Comparison of ENCODE assay signal across 12 cellular contexts in genomic region chr13:91904597-91904996, GRCh38.
DNase-seq lines count a peak whose midpoint lies in the region; ATAC-seq, FAIRE-seq and TF ChIP-seq lines count a peak whose summit lies in the region.
"Had no signal": no experiment of that assay in that cellular context is flagged by ENCODE, and none has a peak within 500 bp of the region (broad histone marks: within the 10 kb centered on the region; RNA-seq: fewer than 3 reads in every experiment).

No MANE protein-coding gene starts in this region.

- H3K9ac ChIP-seq in HepG2 (ENCODE audit: insufficient read depth, low read depth, low read length) = no peak overlapping the region

- H3K27ac ChIP-seq in uterus (no peak overlapping the region), HepG2 (ENCODE audit: extremely low read length, insufficient read depth, low read length) (no peak overlapping the region)
- H3K27ac ChIP-seq: adrenal gland had no signal

- no peaks in the 10 kb centered on the region for H3K27me3 ChIP-seq in uterus
- no peaks in the 10 kb centered on the region for H3K27me3 ChIP-seq in HepG2 (ENCODE audit: control insufficient read depth in 1 of 2, insufficient read depth in 2 of 2, low read length in 2 of 2)
- H3K27me3 ChIP-seq: adrenal gland had no signal

- TF ChIP-seq CTCF in choroid plexus epithelial cell (conservative IDR thresholded peaks at IDR 0.05; ENCODE audit: low read depth, low read length) (no peak), uterus (IDR thresholded peaks at IDR 0.05) (no peak), HepG2 (CRISPR knock-in tag; IDR thresholded peaks at IDR 0.05) (no peak)

- no peak for TF ChIP-seq POLR2A in uterus (IDR thresholded peaks at IDR 0.05)
- TF ChIP-seq POLR2A in HepG2 (IDR thresholded peaks at IDR 0.05; ENCODE audit: insufficient read depth in 1 of 2, low read depth in 2 of 2, low read length in 2 of 2) = no peak

- CTCF ChIA-PET in HepG2 (lab: Yijun Ruan, JAX; ENCODE audit: low intra/inter-chr PET ratio, low total read pairs) = no interaction called here

- no peak for TF ChIP-seq RAD21 in HepG2 (CRISPR knock-in tag; IDR thresholded peaks at IDR 0.05)

- POLR2A ChIA-PET in HepG2 (lab: Yijun Ruan, JAX) = no interaction called here

- no peak overlapping the region for H3K4me3 ChIP-seq in choroid plexus epithelial cell (ENCODE audit: low read depth, low read length)
- no peak overlapping the region for H3K4me3 ChIP-seq in uterus
- no peak overlapping the region for H3K4me3 ChIP-seq in HepG2 (replicated peaks in 1 of 3; ENCODE audit: insufficient read depth in 1 of 3, low read depth in 2 of 3, low read length in 3 of 3)
- H3K4me3 ChIP-seq: adrenal gland had no signal

- H3K79me2 ChIP-seq in HepG2 (ENCODE audit: insufficient read depth, low read length) = no peaks in the 10 kb centered on the region

- ATAC-seq in GM18502 (IDR thresholded peaks at IDR 0.05; ENCODE audit: poor library complexity, unreplicated experiment) (peak; percentile 72), GM21529 (IDR thresholded peaks at IDR 0.05; ENCODE audit: unreplicated experiment) (peak; percentile 74), HG03280 (IDR thresholded peaks at IDR 0.05; ENCODE audit: unreplicated experiment) (peak; percentile 45), GM21576 (IDR thresholded peaks at IDR 0.05; ENCODE audit: unreplicated experiment) (no peak), HepG2 (no peak)

- no peak for TF ChIP-seq EP300 in HepG2 (IDR thresholded peaks at IDR 0.05; ENCODE audit: low read depth in 2 of 2, low read length in 2 of 2)
- TF ChIP-seq EP300 in HepG2 (CRISPR knock-in tag; IDR thresholded peaks at IDR 0.05; ENCODE audit: borderline replicate concordance) = no peak

- BruUV-seq in HepG2 (replicated peaks; lab: Mats Ljungman, UMichigan) = no TSS peak

- no peaks in the 10 kb centered on the region for H4K20me1 ChIP-seq in HepG2 (ENCODE audit: insufficient read depth, low read length)

- H3K9me3 ChIP-seq in uterus (no peaks in the 10 kb centered on the region), HepG2 (ENCODE audit: low read length) (no peaks in the 10 kb centered on the region)
- H3K9me3 ChIP-seq: adrenal gland had no signal

- no peak overlapping the region for H3K4me2 ChIP-seq in HepG2 (ENCODE audit: low read depth, low read length)

- WGBS in HepG2 (ENCODE audit: low lambda C conversion rate) = 0% methylated on average over 1 of the region's 1 CpG

- no peak for FAIRE-seq in HepG2 (lab: Jason Lieb, UNC)

- H3K36me3 ChIP-seq in uterus (no peaks in the 10 kb centered on the region), HepG2 (replicated peaks in 1 of 2; ENCODE audit: control insufficient read depth in 1 of 2, insufficient read depth in 2 of 2, low read length in 2 of 2) (no peaks in the 10 kb centered on the region)
- H3K36me3 ChIP-seq: adrenal gland had no signal

- peak; percentile 2 for DNase-seq in choroid plexus epithelial cell (ENCODE audit: low read depth)
- DNase-seq in AG20443 (ENCODE audit: low spot score) = no peak
- no peak for DNase-seq in uterus
- DNase-seq in HepG2 (ENCODE audit: low spot score) = no peak
- DNase-seq: adrenal gland; effector CD8-positive, alpha-beta T cell; GDM1; hypothalamus had no signal

- H2AFZ ChIP-seq in HepG2 (ENCODE audit: low read length) = no peak overlapping the region

- intact Hi-C loops in uterus (cut with DNase I; ENCODE audit: low total_unique reads) = no loop called here
- intact Hi-C loops in HepG2 (cut with micrococcal nuclease; ENCODE audit: unreplicated experiment) = no loop called here

- in situ Hi-C loops in HepG2 (cut with HindIII; ENCODE audit: extremely low pct_ligation_motif_present, low pct_unique_long_range_greater_than_20kb) = no loop called here

- no peaks in the 10 kb centered on the region for H3K4me1 ChIP-seq in uterus
- H3K4me1 ChIP-seq in HepG2 (ENCODE audit: insufficient read depth, low read length) = no peaks in the 10 kb centered on the region
- H3K4me1 ChIP-seq: adrenal gland had no signal

TF ChIP-seq in HepG2, 621 proteins besides CTCF, POLR2A, EP300 and RAD21:
- TF ChIP-seq NKX3-1 (CRISPR knock-in tag; IDR thresholded peaks at IDR 0.05) (no peak), ZNF432 (CRISPR knock-in tag; IDR thresholded peaks at IDR 0.05; ENCODE audit: borderline replicate concordance) (no peak), ZNF577 (CRISPR knock-in tag; IDR thresholded peaks at IDR 0.05; ENCODE audit: borderline replicate concordance, low read depth) (no peak), HNRNPL (IDR thresholded peaks at IDR 0.05; ENCODE audit: low read depth, low read length) (no peak), ZNF576 (CRISPR knock-in tag; IDR thresholded peaks at IDR 0.05) (no peak), NFE2L1 (CRISPR knock-in tag; IDR thresholded peaks at IDR 0.05; ENCODE audit: borderline replicate concordance) (no peak), DNMT1 (CRISPR knock-in tag; IDR thresholded peaks at IDR 0.05) (no peak), ATF7-NPFF (CRISPR knock-in tag; IDR thresholded peaks at IDR 0.05; ENCODE audit: low read depth) (no peak), ZHX1 (CRISPR knock-in tag; IDR thresholded peaks at IDR 0.05; ENCODE audit: low read depth) (no peak), TCF7L2 (IDR thresholded peaks at IDR 0.05; ENCODE audit: low read depth, low read length) (no peak), CCAR2 (optimal IDR thresholded peaks at IDR 0.05; ENCODE audit: low read depth, low read length) (no peak), NFATC3 (CRISPR knock-in tag; IDR thresholded peaks at IDR 0.05) (no peak), ZNF891 (CRISPR knock-in tag; IDR thresholded peaks at IDR 0.05) (no peak), ZKSCAN5 (CRISPR knock-in tag; IDR thresholded peaks at IDR 0.05) (no peak), CHD4 (IDR thresholded peaks at IDR 0.05; ENCODE audit: borderline replicate concordance, low read length) (no peak), ATM (IDR thresholded peaks at IDR 0.05; ENCODE audit: borderline replicate concordance) (no peak), TSC22D2 (CRISPR knock-in tag; IDR thresholded peaks at IDR 0.05; ENCODE audit: borderline replicate concordance) (no peak)

Comparison
In these comparisons a context has a peak if more than half of its experiments do, and no peak if none do; other contexts are left out.
1. ATAC-seq: peak in GM18502 (single experiment), GM21529 (single experiment) and HG03280 (single experiment); none in GM21576 (single experiment) and HepG2 (single experiment).